8 cellular contexts compared by ENCODE assay signal in genomic region chr1:229402329-229402728, GRCh38. TPM values are rescaled to one million over a fixed set of nuclear protein-coding genes. Genes with fewer than 3 reads are reported as not detected.
"Had no signal": no experiment of that assay in that cellular context is flagged by ENCODE, and none has a peak within 500 bp of the region (broad histone marks: within the 10 kb centered on the region; RNA-seq: fewer than 3 reads in every experiment).

No MANE protein-coding gene starts in this region.

RNA-seq across cellular contexts. Expression of gene ACTA1, which starts 31.6 kb away (rescaled TPM):
- total RNA-seq: kidney, left colon, left lobe of liver, lung microvascular endothelial cell, mesenteric fat pad, mononuclear cell had no signal
- polyA plus RNA-seq: immature natural killer cell, mammary epithelial cell had no signal
